In genomic region chr3:142129516-142130171, GRCh38 we compare ENCODE assay signal across 26 cellular contexts. TPM values are rescaled to one million over a fixed set of nuclear protein-coding genes. Genes with fewer than 3 reads are reported as not detected.
A peak's percentile ranks its signal among the peaks of the same experiment; 100 is the strongest.
DNase-seq lines count a peak whose midpoint lies in the region; ATAC-seq and TF ChIP-seq lines count a peak whose summit lies in the region.
"Had no signal": no experiment of that assay in that cellular context is flagged by ENCODE, and none has a peak within 500 bp of the region (broad histone marks: within the 10 kb centered on the region; RNA-seq: fewer than 3 reads in every experiment).

No MANE protein-coding gene starts in this region.

- no peak for TF ChIP-seq POLR2A in upper lobe of left lung (IDR thresholded peaks at IDR 0.05)

- no peak overlapping the region for H3K4me3 ChIP-seq in DOHH2 (ENCODE audit: low read length)
- no peak overlapping the region for H3K4me3 ChIP-seq in astrocyte of the cerebellum (ENCODE audit: low read depth, low read length)
- no peak overlapping the region for H3K4me3 ChIP-seq in fibroblast of the aortic adventitia (ENCODE audit: low read depth, low read length)
- no peak overlapping the region for H3K4me3 ChIP-seq in upper lobe of left lung
- H3K4me3 ChIP-seq: BLaER1 treated with 17β-estradiol and CSF1 and Interleukin-3, amounts not matched to agents 10 nM and 100 nM; mucosa of descending colon; sigmoid colon; SJSA1; tibial nerve had no signal

- no peaks in the 10 kb centered on the region for H3K36me3 ChIP-seq in DOHH2 (ENCODE audit: control insufficient read depth, low read length)
- no peaks in the 10 kb centered on the region for H3K36me3 ChIP-seq in upper lobe of left lung
- H3K36me3 ChIP-seq: BLaER1 treated with 17β-estradiol and CSF1 and Interleukin-3, amounts not matched to agents 10 nM and 100 nM; sigmoid colon; SJSA1 had no signal

- H3K4me2 ChIP-seq in DOHH2 (ENCODE audit: low read length): 0 out of 2 replicates have a peak overlapping the region, but pooled peaks have one; percentile 25
- H3K4me2 ChIP-seq: BLaER1 treated with 17β-estradiol and CSF1 and Interleukin-3, amounts not matched to agents 10 nM and 100 nM had no signal

- no peak overlapping the region for H3K27ac Mint-ChIP-seq in osteocyte (ENCODE audit: unreplicated experiment)
- H3K27ac Mint-ChIP-seq: activated B cell treated with CpG ODN at 0.5 μM for 24 hours; activated naive CD4-positive, alpha-beta T cell treated with anti-CD3 and anti-CD28 coated beads, Interleukin-2, amount 50 U/mL, for 72 hours; stimulated activated naive CD8-positive, alpha-beta T cell treated with anti-CD3 and anti-CD28 coated beads, Interleukin-15, Interleukin-2, amounts not matched to agents 100 ng/mL and 50 ng/mL, for 24 hours had no signal

- no peak for TF ChIP-seq EP300 in upper lobe of left lung (IDR thresholded peaks at IDR 0.05)

- no peak for ATAC-seq in upper lobe of left lung (ENCODE audit: low FRiP score in 2 of 2)
- ATAC-seq in HG02588 (IDR thresholded peaks at IDR 0.05; ENCODE audit: unreplicated experiment): no peak
- ATAC-seq: activated naive CD4-positive, alpha-beta T cell treated with anti-CD3 and anti-CD28 coated beads, Interleukin-2, amount 50 U/mL, for 72 hours; left ventricle myocardium superior; mucosa of descending colon had no signal

- peaks cover 49% of the 10 kb centered on the region for H3K4me1 ChIP-seq in DOHH2 (ENCODE audit: control insufficient read depth, low read length)
- H3K4me1 ChIP-seq in upper lobe of left lung: no peaks in the 10 kb centered on the region
- H3K4me1 ChIP-seq: BLaER1 treated with 17β-estradiol and CSF1 and Interleukin-3, amounts not matched to agents 10 nM and 100 nM; sigmoid colon; SJSA1 had no signal

- no peaks in the 10 kb centered on the region for H4K20me1 ChIP-seq in DOHH2 (ENCODE audit: control insufficient read depth, insufficient read depth, low read depth, low read length)
- H4K20me1 ChIP-seq: BLaER1 treated with 17β-estradiol and CSF1 and Interleukin-3, amounts not matched to agents 10 nM and 100 nM had no signal

- H3K27ac ChIP-seq in DOHH2 (ENCODE audit: low read depth, low read length) (no peak overlapping the region), upper lobe of left lung (no peak overlapping the region)
- H3K27ac ChIP-seq: BLaER1 treated with 17β-estradiol and CSF1 and Interleukin-3, amounts not matched to agents 10 nM and 100 nM; sigmoid colon; SJSA1; tibial nerve had no signal

- H3K4me1 Mint-ChIP-seq in osteocyte (ENCODE audit: unreplicated experiment): no peaks in the 10 kb centered on the region

- H3K79me2 ChIP-seq in DOHH2 (ENCODE audit: control insufficient read depth, low read length): peaks cover 37% of the 10 kb centered on the region

- H3K9me3 ChIP-seq in DOHH2 (ENCODE audit: control insufficient read depth, insufficient read depth, low read length) (no peaks in the 10 kb centered on the region), upper lobe of left lung (no peaks in the 10 kb centered on the region)
- H3K9me3 ChIP-seq: BLaER1 treated with 17β-estradiol and CSF1 and Interleukin-3, amounts not matched to agents 10 nM and 100 nM; mucosa of descending colon; sigmoid colon; SJSA1; tibial nerve had no signal

- H3K36me3 Mint-ChIP-seq in osteocyte (ENCODE audit: unreplicated experiment): no peaks in the 10 kb centered on the region
- H3K36me3 Mint-ChIP-seq: activated naive CD4-positive, alpha-beta T cell treated with anti-CD3 and anti-CD28 coated beads, Interleukin-2, amount 50 U/mL, for 72 hours had no signal

- no peaks in the 10 kb centered on the region for H3F3A ChIP-seq in DOHH2 (ENCODE audit: control insufficient read depth, insufficient read depth)

- WGBS in upper lobe of left lung, 2 donors: 97% methylated on average over 2 of the region's 2 CpGs

- H3K27me3 ChIP-seq in DOHH2 (ENCODE audit: control insufficient read depth, low read length) (no peaks in the 10 kb centered on the region), upper lobe of left lung (no peaks in the 10 kb centered on the region)
- H3K27me3 ChIP-seq: BLaER1 treated with 17β-estradiol and CSF1 and Interleukin-3, amounts not matched to agents 10 nM and 100 nM; sigmoid colon; SJSA1; tibial nerve had no signal

- H3K9me3 Mint-ChIP-seq in osteocyte (ENCODE audit: unreplicated experiment): no peaks in the 10 kb centered on the region
- H3K9me3 Mint-ChIP-seq: activated B cell treated with CpG ODN at 0.5 μM for 24 hours; activated naive CD4-positive, alpha-beta T cell treated with anti-CD3 and anti-CD28 coated beads, Interleukin-2, amount 50 U/mL, for 72 hours; stimulated activated naive CD8-positive, alpha-beta T cell treated with anti-CD3 and anti-CD28 coated beads, Interleukin-15, Interleukin-2, amounts not matched to agents 100 ng/mL and 50 ng/mL, for 24 hours had no signal

- H3K4me3 Mint-ChIP-seq in osteocyte (ENCODE audit: unreplicated experiment): no peak overlapping the region
- H3K4me3 Mint-ChIP-seq: activated B cell treated with CpG ODN at 0.5 μM for 24 hours; stimulated activated naive CD8-positive, alpha-beta T cell treated with anti-CD3 and anti-CD28 coated beads, Interleukin-15, Interleukin-2, amounts not matched to agents 100 ng/mL and 50 ng/mL, for 24 hours had no signal

- no peak for TF ChIP-seq CTCF in DOHH2 (IDR thresholded peaks at IDR 0.05; ENCODE audit: low read depth, low read length, poor library complexity, severe bottlenecking)
- TF ChIP-seq CTCF in astrocyte of the cerebellum (IDR thresholded peaks at IDR 0.05; ENCODE audit: low read depth, low read length, missing control alignments): peak; percentile 15
- peak; percentile 45 for TF ChIP-seq CTCF in fibroblast of the aortic adventitia (IDR thresholded peaks at IDR 0.05; ENCODE audit: insufficient read depth, low read length)
- peak; percentile 16 for TF ChIP-seq CTCF in osteocyte (IDR thresholded peaks at IDR 0.05)
- no peak for TF ChIP-seq CTCF in upper lobe of left lung (IDR thresholded peaks at IDR 0.05)

- no peak for DNase-seq in astrocyte of the cerebellum (ENCODE audit: low read depth)
- no peak for DNase-seq in fibroblast of the aortic adventitia (ENCODE audit: low read depth)
- DNase-seq in osteocyte (ENCODE audit: extremely low spot score, unreplicated experiment): no peak
- DNase-seq in AG20443 (ENCODE audit: low spot score): no peak
- no peak for DNase-seq in upper lobe of left lung
- no peak for DNase-seq in cerebellum (ENCODE audit: low spot score)
- DNase-seq: activated B cell treated with CpG ODN at 0.5 μM for 24 hours; activated T-cell treated with anti-CD3 and anti-CD28 coated beads, Interleukin-2, amount 50 U/mL, for 48 hours; dermis blood vessel endothelial cell; DMS 273 treated with DMSO at 0.1 percent for 48 hours; GDM1; GOT3; left ventricle myocardium superior; mucosa of descending colon; NCI-H1417 treated with DMSO at 0.1 percent for 48 hours; NCI-H2171; NCI-H526 treated with DMSO at 0.1 percent for 48 hours; occipital lobe; sigmoid colon had no signal

- no peaks in the 10 kb centered on the region for H3K27me3 Mint-ChIP-seq in osteocyte (ENCODE audit: unreplicated experiment)
- H3K27me3 Mint-ChIP-seq: activated B cell treated with CpG ODN at 0.5 μM for 24 hours; stimulated activated naive CD8-positive, alpha-beta T cell treated with anti-CD3 and anti-CD28 coated beads, Interleukin-15, Interleukin-2, amounts not matched to agents 100 ng/mL and 50 ng/mL, for 24 hours had no signal

- in situ Hi-C loops in astrocyte of the cerebellum (cut with HindIII; ENCODE audit: low sequenced_read_pairs): no loop called here

- no peaks in the 10 kb centered on the region for H3K9me2 ChIP-seq in DOHH2 (replicated peaks; ENCODE audit: control insufficient read depth, low read length)

RNA-seq across cellular contexts. Expression of gene TFDP2, which starts 19.7 kb away (rescaled TPM):
- total RNA-seq in fibroblast of the aortic adventitia (ENCODE audit: low replicate concordance) (28.5 and 100 TPM in 2 replicates), osteocyte (36.9 and 49.3 TPM in 2 replicates), upper lobe of left lung (10 to 100 TPM; 25.1 to 48.5 (median 30.8) TPM), cerebellum (61.8 TPM)

Comparison
In these comparisons a context has a peak if more than half of its experiments do, and no peak if none do; other contexts are left out.
1. CTCF ChIP-seq: peak in astrocyte of the cerebellum (single experiment), fibroblast of the aortic adventitia (single experiment) and osteocyte (single experiment); none in DOHH2 (single experiment) and upper lobe of left lung (0 of 6).